In the genomic region with DNA sequence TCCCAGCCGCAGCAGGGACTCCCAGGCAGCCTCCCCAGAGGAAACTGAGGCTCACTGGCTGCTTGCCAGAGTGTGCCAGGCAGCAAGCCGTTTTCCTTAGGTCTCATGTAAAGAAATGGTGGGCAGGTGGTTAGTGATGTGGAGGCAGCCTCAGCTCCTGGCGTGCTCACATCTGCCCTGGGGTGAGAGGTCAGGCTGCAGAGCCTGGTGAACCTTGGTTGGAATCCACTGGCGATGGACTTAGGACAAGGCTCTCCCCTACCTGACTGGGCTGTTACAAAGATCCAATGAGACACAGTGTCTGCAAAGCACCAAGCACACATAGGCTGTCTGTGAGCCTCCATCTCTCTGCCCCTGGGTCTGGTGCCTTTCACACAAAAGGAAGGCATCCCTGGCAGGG, we compare ENCODE assay signal across 24 cellular contexts. TPM values are rescaled to one million over a fixed set of nuclear protein-coding genes. Genes with fewer than 3 reads are reported as not detected.
"Had no signal": no experiment of that assay in that cellular context is flagged by ENCODE, and none has a peak within 500 bp of the region (broad histone marks: within the 10 kb centered on the region; RNA-seq: fewer than 3 reads in every experiment).

No MANE protein-coding gene starts in this region.

- H3K9me3 Mint-ChIP-seq: endodermal cell, naive B cell, nephron, type B pancreatic cell had no signal

- H3K4me1 Mint-ChIP-seq: endodermal cell, naive B cell had no signal

- H3K79me2 ChIP-seq: hepatocyte had no signal

- FAIRE-seq: endothelial cell of umbilical vein, small intestine had no signal

- H3K4me2 ChIP-seq: hepatocyte had no signal

- H3K27ac Mint-ChIP-seq: endodermal cell, type B pancreatic cell had no signal

- H3K9me3 ChIP-seq: neutrophil, uterus had no signal

- H3K4me1 ChIP-seq: uterus had no signal

- H3K36me3 ChIP-seq: neutrophil, uterus had no signal

- H3K4me3 Mint-ChIP-seq: endodermal cell, naive B cell, nephron, type B pancreatic cell had no signal

- H3K27me3 ChIP-seq: hepatocyte, uterus had no signal

- DNase-seq: effector CD4-positive, alpha-beta T cell; endodermal cell; erythroblast; foreskin melanocyte; head of caudate nucleus; left colon; mesendoderm; naive B cell; small intestine; stimulated activated CD4-positive, alpha-beta T cell treated with anti-CD3 and anti-CD28 coated beads, Interleukin-12 subunit alpha, Interleukin-12 subunit beta, amount 100 ng/mL, for 4 hours; stimulated activated naive CD4-positive, alpha-beta T cell treated with Interleukin-2 at 50 U/mL for 16 hours; uterus had no signal

- H2AFZ ChIP-seq: hepatocyte had no signal

- H3K27ac ChIP-seq: coronary artery, hepatocyte, neutrophil, uterus had no signal

- H3K4me3 ChIP-seq: coronary artery, hepatocyte, uterus had no signal

- H3K36me3 Mint-ChIP-seq: naive B cell, type B pancreatic cell had no signal

RNA-seq across cellular contexts. Expression of gene LHX6, which starts 30.9 kb away (rescaled TPM):
- total RNA-seq: osteocyte had no signal

RNA-seq across cellular contexts. Expression of gene MORN5, which starts 38.2 kb away (rescaled TPM):
- total RNA-seq: dermis microvascular lymphatic vessel endothelial cell, endothelial cell of umbilical vein, hepatocyte, kidney epithelial cell, liver, lung microvascular endothelial cell, osteocyte, pulmonary artery endothelial cell had no signal
- polyA plus RNA-seq: endothelial cell of umbilical vein, liver, small intestine had no signal
